ENCODE assay signal across 35 cellular contexts in the genomic region with DNA sequence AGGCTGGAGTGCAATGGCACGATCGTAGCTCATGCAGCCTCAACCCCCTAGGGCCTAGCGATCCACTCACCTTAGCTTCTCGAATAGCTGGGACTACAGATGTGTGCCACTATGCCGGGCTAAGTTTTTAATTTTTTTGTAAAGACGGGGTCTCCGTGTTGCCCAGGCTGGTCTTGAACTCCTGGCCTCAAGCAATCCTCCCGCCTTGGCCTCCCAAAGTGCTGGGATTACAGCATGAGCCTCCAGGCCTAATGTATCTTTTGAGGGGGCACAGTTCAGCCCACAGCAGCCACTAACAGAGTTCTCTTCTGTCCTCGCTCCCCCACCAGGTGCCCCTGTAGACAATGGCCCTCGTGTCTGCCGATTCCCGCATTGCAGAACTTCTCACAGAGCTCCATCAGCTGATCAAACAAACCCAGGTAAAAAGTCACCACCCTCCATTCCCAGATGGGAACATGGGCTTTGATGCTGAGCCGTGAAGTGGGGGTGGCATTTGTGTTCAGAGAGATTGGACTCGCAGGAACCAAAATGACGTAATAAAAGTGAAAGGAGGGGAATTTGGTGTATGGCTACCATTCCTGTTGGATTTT. TPM values are rescaled to one million over a fixed set of nuclear protein-coding genes. Genes with fewer than 3 reads are reported as not detected.
"Had no signal": no experiment of that assay in that cellular context is flagged by ENCODE, and none has a peak within 500 bp of the region (broad histone marks: within the 10 kb centered on the region; RNA-seq: fewer than 3 reads in every experiment).

No MANE protein-coding gene starts in this region.

- FAIRE-seq: endometrium, endothelial cell of umbilical vein had no signal

- H3K9me3 Mint-ChIP-seq: activated CD4-positive, alpha-beta memory T cell treated with anti-CD3 and anti-CD28 coated beads for 36 hours; activated CD4-positive, alpha-beta T cell treated with anti-CD3 and anti-CD28 coated beads, Interleukin-2, amount 10 ng/mL, durations not matched to agents 24 days and 14 days; activated naive CD4-positive, alpha-beta T cell treated with anti-CD3 and anti-CD28 coated beads, Interleukin-2, amount 10 ng/mL, durations not matched to agents 7 days and 5 days; activated naive CD4-positive, alpha-beta T cell treated with anti-CD3 and anti-CD28 coated beads, Interleukin-2, amount 50 U/mL, for 72 hours; activated naive CD8-positive, alpha-beta T cell treated with anti-CD3 and anti-CD28 coated beads, Interleukin-2, amount 10 ng/mL, durations not matched to agents 7 days and 5 days; activated T-cell treated with anti-CD3 and anti-CD28 coated beads, Interleukin-2, amount 50 U/mL, for 24 hours; activated T-cell treated with anti-CD3 and anti-CD28 coated beads, Interleukin-2, amount 50 U/mL, for 72 hours; brain had no signal

- H3K4me3 Mint-ChIP-seq: activated CD4-positive, alpha-beta memory T cell treated with anti-CD3 and anti-CD28 coated beads for 36 hours; activated CD4-positive, alpha-beta T cell treated with anti-CD3 and anti-CD28 coated beads for 36 hours; activated CD4-positive, alpha-beta T cell treated with anti-CD3 and anti-CD28 coated beads, Interleukin-2, amount 10 ng/mL, durations not matched to agents 24 days and 14 days; activated CD8-positive, alpha-beta T cell treated with anti-CD3 and anti-CD28 coated beads, Interleukin-2, amount 10 ng/mL, durations not matched to agents 7 days and 5 days; activated naive CD4-positive, alpha-beta T cell treated with anti-CD3 and anti-CD28 coated beads, Interleukin-2, amount 10 ng/mL, durations not matched to agents 7 days and 5 days; activated naive CD8-positive, alpha-beta T cell treated with anti-CD3 and anti-CD28 coated beads, Interleukin-2, amount 10 ng/mL, durations not matched to agents 7 days and 5 days; activated T-cell treated with anti-CD3 and anti-CD28 coated beads, Interleukin-2, amount 50 U/mL, for 24 hours; activated T-cell treated with anti-CD3 and anti-CD28 coated beads, Interleukin-2, amount 50 U/mL, for 72 hours; brain had no signal

- ATAC-seq: activated CD4-positive, alpha-beta T cell treated with anti-CD3 and anti-CD28 coated beads for 36 hours; activated CD8-positive, alpha-beta T cell treated with anti-CD3 and anti-CD28 coated beads, Interleukin-2, amount 10 ng/mL, durations not matched to agents 7 days and 5 days; activated naive CD4-positive, alpha-beta T cell treated with anti-CD3 and anti-CD28 coated beads, Interleukin-2, amount 50 U/mL, for 72 hours; activated T-cell treated with anti-CD3 and anti-CD28 coated beads, Interleukin-2, amount 50 U/mL, for 72 hours; gastroesophageal sphincter had no signal

- H3K36me3 Mint-ChIP-seq: activated naive CD4-positive, alpha-beta T cell treated with anti-CD3 and anti-CD28 coated beads, Interleukin-2, amount 50 U/mL, for 72 hours had no signal

- DNase-seq: activated CD4-positive, alpha-beta memory T cell treated with anti-CD3 and anti-CD28 coated beads for 36 hours; activated CD4-positive, alpha-beta T cell treated with anti-CD3 and anti-CD28 coated beads for 36 hours; activated CD4-positive, alpha-beta T cell treated with anti-CD3 and anti-CD28 coated beads, Interleukin-2, amount 10 ng/mL, durations not matched to agents 24 days and 14 days; activated CD4-positive, CD25-positive, alpha-beta regulatory T cell; activated CD4-positive, CD25-positive, alpha-beta regulatory T cell treated with anti-CD3 and anti-CD28 coated beads, Interleukin-2, amount 50 U/mL, for 72 hours; activated CD8-positive, alpha-beta memory T cell treated with anti-CD3 and anti-CD28 coated beads, Interleukin-2, amount 50 U/mL, for 48 hours; activated CD8-positive, alpha-beta T cell treated with anti-CD3 and anti-CD28 coated beads, Interleukin-2, amount 10 ng/mL, durations not matched to agents 7 days and 5 days; activated gamma-delta T cell; activated naive CD4-positive, alpha-beta T cell; activated naive CD4-positive, alpha-beta T cell treated with anti-CD3 and anti-CD28 coated beads, Interleukin-2, amount 10 ng/mL, durations not matched to agents 7 days and 5 days; activated naive CD8-positive, alpha-beta T cell treated with anti-CD3 and anti-CD28 coated beads, Interleukin-2, amount 10 ng/mL, durations not matched to agents 7 days and 5 days; activated T-cell treated with anti-CD3 and anti-CD28 coated beads for 4 hours; activated T-cell treated with anti-CD3 and anti-CD28 coated beads, Interleukin-2, amount 50 U/mL, for 24 hours; activated T-cell treated with anti-CD3 and anti-CD28 coated beads, Interleukin-2, amount 50 U/mL, for 72 hours; central memory CD4-positive, alpha-beta T cell; cerebellar nuclear complex; colonic mucosa; effector CD8-positive, alpha-beta T cell; esophagus squamous epithelium; foreskin melanocyte; T-helper 2 cell had no signal

- H3K27ac Mint-ChIP-seq: activated CD4-positive, alpha-beta memory T cell treated with anti-CD3 and anti-CD28 coated beads for 36 hours; activated CD4-positive, alpha-beta T cell treated with anti-CD3 and anti-CD28 coated beads for 36 hours; activated CD4-positive, alpha-beta T cell treated with anti-CD3 and anti-CD28 coated beads, Interleukin-2, amount 10 ng/mL, durations not matched to agents 24 days and 14 days; activated CD8-positive, alpha-beta T cell treated with anti-CD3 and anti-CD28 coated beads, Interleukin-2, amount 10 ng/mL, durations not matched to agents 7 days and 5 days; activated naive CD4-positive, alpha-beta T cell treated with anti-CD3 and anti-CD28 coated beads, Interleukin-2, amount 10 ng/mL, durations not matched to agents 7 days and 5 days; activated naive CD4-positive, alpha-beta T cell treated with anti-CD3 and anti-CD28 coated beads, Interleukin-2, amount 50 U/mL, for 72 hours; activated naive CD8-positive, alpha-beta T cell treated with anti-CD3 and anti-CD28 coated beads, Interleukin-2, amount 10 ng/mL, durations not matched to agents 7 days and 5 days; activated T-cell treated with anti-CD3 and anti-CD28 coated beads, Interleukin-2, amount 50 U/mL, for 24 hours; activated T-cell treated with anti-CD3 and anti-CD28 coated beads, Interleukin-2, amount 50 U/mL, for 72 hours; brain had no signal

- H3K9me3 ChIP-seq: ascending aorta, breast epithelium, colonic mucosa, esophagus squamous epithelium, gastroesophageal sphincter had no signal

- H3K27ac ChIP-seq: ascending aorta, breast epithelium, cardiac muscle cell, colonic mucosa, epithelial cell of prostate, esophagus squamous epithelium, gastroesophageal sphincter had no signal

- H3K4me1 Mint-ChIP-seq: activated CD4-positive, alpha-beta T cell treated with anti-CD3 and anti-CD28 coated beads for 36 hours; activated CD4-positive, alpha-beta T cell treated with anti-CD3 and anti-CD28 coated beads, Interleukin-2, amount 10 ng/mL, durations not matched to agents 24 days and 14 days; activated naive CD4-positive, alpha-beta T cell treated with anti-CD3 and anti-CD28 coated beads, Interleukin-2, amount 10 ng/mL, durations not matched to agents 7 days and 5 days; brain had no signal

- H3K4me1 ChIP-seq: ascending aorta, breast epithelium, colonic mucosa, esophagus squamous epithelium, gastroesophageal sphincter had no signal

- H3K36me3 ChIP-seq: cardiac muscle cell had no signal

- H3K4me3 ChIP-seq: ascending aorta, breast epithelium, cardiac muscle cell, colonic mucosa, esophagus squamous epithelium, gastroesophageal sphincter had no signal

- H3K27me3 ChIP-seq: ascending aorta, breast epithelium, cardiac muscle cell, colonic mucosa, esophagus squamous epithelium, gastroesophageal sphincter had no signal

RNA-seq across cellular contexts. Expression of gene SULT1A2, which starts 16.0 kb away (rescaled TPM):
- total RNA-seq: dermis microvascular lymphatic vessel endothelial cell, endothelial cell of umbilical vein, fibroblast of villous mesenchyme, glomerular endothelial cell had no signal
- polyA plus RNA-seq: endothelial cell of umbilical vein, fibroblast of lung had no signal

RNA-seq across cellular contexts. Expression of gene NUPR1, which starts 42.0 kb away (rescaled TPM):
- total RNA-seq: activated CD4-positive, alpha-beta memory T cell treated with anti-CD3 and anti-CD28 coated beads for 36 hours; activated CD4-positive, alpha-beta T cell treated with anti-CD3 and anti-CD28 coated beads for 36 hours; activated CD4-positive, alpha-beta T cell treated with anti-CD3 and anti-CD28 coated beads, Interleukin-2, amount 10 ng/mL, durations not matched to agents 24 days and 14 days; activated CD8-positive, alpha-beta T cell treated with anti-CD3 and anti-CD28 coated beads, Interleukin-2, amount 10 ng/mL, durations not matched to agents 7 days and 5 days; activated naive CD4-positive, alpha-beta T cell treated with anti-CD3 and anti-CD28 coated beads, Interleukin-2, amount 50 U/mL, for 72 hours; activated T-cell treated with anti-CD3 and anti-CD28 coated beads, Interleukin-2, amount 50 U/mL, for 72 hours; cardiac muscle cell; T-helper 1 cell treated with Interleukin-12 subunit alpha and Interleukin-12 subunit beta and Interleukin-4 antibody, amounts not matched to agents 30 ng/mL and 1 ng/mL, for 36 hours had no signal
- polyA plus RNA-seq: cardiac muscle cell had no signal

RNA-seq across cellular contexts. Expression of gene NPIPB8, which starts 57.0 kb away (rescaled TPM):
- total RNA-seq: ascending aorta, breast epithelium, cardiac muscle cell, endothelial cell of umbilical vein, gastroesophageal sphincter had no signal
- polyA plus RNA-seq: fibroblast of lung had no signal
